8 cellular contexts compared by ENCODE assay signal in genomic region chr18:35241523-35241804, GRCh38. TPM values are rescaled to one million over a fixed set of nuclear protein-coding genes. Genes with fewer than 3 reads are reported as not detected.
DNase-seq lines count a peak whose midpoint lies in the region; ATAC-seq and TF ChIP-seq lines count a peak whose summit lies in the region.

No MANE protein-coding gene starts in this region.

- TF ChIP-seq CTCF in HFFc6 (IDR thresholded peaks at IDR 0.05) (no peak), fibroblast of villous mesenchyme (IDR thresholded peaks at IDR 0.05; ENCODE audit: insufficient read depth, low read depth, low read length) (no peak)

- H3K9me3 Mint-ChIP-seq in HFFc6, result peaks cover 45% of the 10 kb centered on the region

- no peak for DNase-seq in HFFc6
- DNase-seq in SJSA1 (ENCODE audit: low read depth in 1 of 2, low spot score in 2 of 2), result no peak
- no peak for DNase-seq in fibroblast of villous mesenchyme (ENCODE audit: low read depth)
- DNase-seq in NCI-H526 treated with DMSO at 0.1 percent for 48 hours (lab: John Stamatoyannopoulos, UW), result no peak
- no peak for DNase-seq in NCI-H226

- H3K36me3 Mint-ChIP-seq in HFFc6 (ENCODE audit: low read depth), result peaks cover 44% of the 10 kb centered on the region

- H3K4me3 Mint-ChIP-seq in HFFc6, result peak overlapping the region; percentile 97

- peak overlapping the region; percentile 65 for H3K4me3 ChIP-seq in SJSA1
- H3K4me3 ChIP-seq in fibroblast of villous mesenchyme (ENCODE audit: low read depth, low read length), result peak overlapping the region; percentile 83
- peak overlapping the region; percentile 67 to 80 (median 72) for H3K4me3 ChIP-seq in skin epidermis

- no peaks in the 10 kb centered on the region for H3K4me1 Mint-ChIP-seq in HFFc6 (ENCODE audit: low read depth)

- peaks cover 40% of the 10 kb centered on the region for H3K36me3 ChIP-seq in SJSA1

- no peak for ATAC-seq in esophagus mucosa
- no peak for ATAC-seq in GM19328 (IDR thresholded peaks at IDR 0.05; ENCODE audit: unreplicated experiment)

- H3K4me1 ChIP-seq in SJSA1 (replicated peaks), result no peaks in the 10 kb centered on the region

- H3K9me3 ChIP-seq in SJSA1 (replicated peaks), result peaks cover 6% of the 10 kb centered on the region; the same call in 1 of the 2 replicates

- H3K27ac ChIP-seq in SJSA1 (peak overlapping the region; percentile 95), skin epidermis (peak overlapping the region; percentile 75 to 99 (median 97))

- H3K27ac Mint-ChIP-seq in HFFc6, result peak overlapping the region; percentile 99

- no peaks in the 10 kb centered on the region for H3K27me3 ChIP-seq in SJSA1 (replicated peaks)

- no peaks in the 10 kb centered on the region for H3K27me3 Mint-ChIP-seq in HFFc6 (ENCODE audit: insufficient read depth)

RNA-seq across cellular contexts. Expression of gene ZNF397, which starts 0.6 kb away (rescaled TPM):
- 10 to 100 TPM in 2 of 6 experiments, 1 to 10 TPM in 4; 8.7 to 10.2 (median 9.3) TPM for total RNA-seq in HFFc6 (2021; fragmentation: NEBNext Ultra II Directional; extraction: Animal tissue kit (Norgen Biotek cat#: 25700))
- 9.9 and 11.4 TPM in 2 replicates for total RNA-seq in SJSA1 (2014; rRNA removed; shearing (Covaris generic))
- total RNA-seq in fibroblast of villous mesenchyme (8.2 and 10.0 TPM in 2 replicates), esophagus mucosa (9.0 TPM)

RNA-seq across cellular contexts. Expression of gene ZSCAN30, which starts 48.6 kb away (rescaled TPM):
- 10 to 100 TPM; 10.9 to 16.1 (median 14.7) TPM for total RNA-seq in HFFc6 (2021; fragmentation: NEBNext Ultra II Directional; extraction: Animal tissue kit (Norgen Biotek cat#: 25700))
- 7.5 TPM in 2 replicates for total RNA-seq in SJSA1 (2014; rRNA removed; shearing (Covaris generic))
- total RNA-seq in fibroblast of villous mesenchyme (17.4 and 21.6 TPM in 2 replicates), esophagus mucosa (5.9 TPM)
